Comparison of ENCODE assay signal across 8 cellular contexts in the genomic region with DNA sequence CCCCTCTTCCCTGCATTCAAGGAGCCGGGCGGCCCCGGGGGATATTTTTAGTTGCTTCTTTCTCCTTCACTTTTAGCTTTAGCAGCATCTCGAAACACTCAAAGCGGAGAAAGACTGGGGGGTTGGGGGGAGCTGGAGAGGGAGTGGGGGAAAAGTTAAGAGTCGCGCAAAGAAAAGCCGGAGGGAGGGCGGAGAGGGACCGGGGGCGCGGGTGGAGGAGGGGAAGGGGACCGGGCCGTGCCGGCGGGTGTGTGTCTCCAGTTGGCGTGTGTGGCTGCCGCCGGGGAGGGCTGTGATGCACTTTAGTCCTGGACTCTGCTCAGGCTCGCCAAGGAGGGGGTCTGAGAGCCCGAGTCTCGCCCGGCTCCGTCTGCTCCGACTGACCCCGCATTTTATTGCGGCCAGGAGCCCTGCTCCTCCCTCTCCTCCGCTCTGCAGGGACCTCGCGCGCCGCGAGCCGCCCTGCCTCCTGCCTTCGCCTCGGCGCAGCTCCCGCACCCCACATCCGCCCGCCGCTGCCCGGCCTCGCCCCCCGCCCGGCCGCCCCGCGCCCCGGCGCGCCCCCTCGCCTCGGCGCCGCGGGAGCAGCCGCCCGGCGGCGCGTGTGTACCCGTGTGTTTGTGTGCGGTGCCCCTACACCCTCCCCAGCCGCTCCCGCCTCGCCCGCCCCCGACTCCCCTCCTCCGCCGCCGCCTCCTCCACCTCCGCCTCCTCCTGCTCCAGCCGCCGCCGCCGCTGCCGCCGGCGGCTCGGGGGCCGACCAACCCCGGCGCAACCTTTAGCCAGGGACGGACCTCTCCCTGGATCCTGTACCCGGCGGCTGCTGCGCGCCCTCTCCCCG. TPM values are rescaled to one million over a fixed set of nuclear protein-coding genes. Genes with fewer than 3 reads are reported as not detected.
DNase-seq lines count a peak whose midpoint lies in the region; ATAC-seq and TF ChIP-seq lines count a peak whose summit lies in the region.

No MANE protein-coding gene starts in this region.

- H3K4me1 ChIP-seq in breast epithelium (no peaks in the 10 kb centered on the region), skeletal muscle satellite cell (ENCODE audit: control insufficient read depth, insufficient read depth, low read length) (peaks cover 41% of the 10 kb centered on the region)

- DNase-seq in AG09309 (ENCODE audit: low read depth): no peak
- peak; percentile 63 for DNase-seq in KBM-7
- DNase-seq in UCSD-AML1 (lab: John Stamatoyannopoulos, UW; ENCODE audit: unreplicated experiment): peak; percentile 15
- DNase-seq in breast epithelium (ENCODE audit: low spot score in 2 of 2): peak; percentile 32 to 67
- DNase-seq in iPS-NIHi11 (ENCODE audit: low spot score): peak; percentile 63

- H3K4me2 ChIP-seq in skeletal muscle satellite cell (ENCODE audit: low read length): peak overlapping the region; percentile 85

- H3K9me3 ChIP-seq in breast epithelium (no peaks in the 10 kb centered on the region), skeletal muscle satellite cell (replicated peaks; ENCODE audit: low read length) (no peaks in the 10 kb centered on the region)

- H3K36me3 ChIP-seq in breast epithelium: no peaks in the 10 kb centered on the region
- no peaks in the 10 kb centered on the region for H3K36me3 ChIP-seq in skeletal muscle satellite cell (ENCODE audit: insufficient read depth, low read length)

- in situ Hi-C loops in KBM-7 (cut with MboI; ENCODE audit: low pct_unique_long_range_greater_than_20kb, low sequenced_read_pairs): no loop called here

- intact Hi-C loops in breast epithelium (cut with DNase I; ENCODE audit: low total_unique reads): no loop called here

- H3K9ac ChIP-seq in skeletal muscle satellite cell (ENCODE audit: low read depth, low read length): peak overlapping the region; percentile 86

- no peak for ATAC-seq in GM18520 (IDR thresholded peaks at IDR 0.05; ENCODE audit: unreplicated experiment)

- H3K27me3 ChIP-seq in breast epithelium (no peaks in the 10 kb centered on the region), skeletal muscle satellite cell (ENCODE audit: control insufficient read depth, insufficient read depth, low read length) (no peaks in the 10 kb centered on the region)

- TF ChIP-seq CTCF in AG09309 (IDR thresholded peaks at IDR 0.05; ENCODE audit: control insufficient read depth, insufficient read depth, low read depth, low read length, missing control alignments) (no peak), breast epithelium (IDR thresholded peaks at IDR 0.05) (no peak)

- H3K4me3 ChIP-seq in AG09309 (ENCODE audit: control insufficient read depth, low read depth, low read length) (peak overlapping the region; percentile 91), breast epithelium (peak overlapping the region; percentile 80 to 97 (median 88)), skeletal muscle satellite cell (ENCODE audit: low read length) (peak overlapping the region; percentile 83)

- peak overlapping the region; percentile 95 to 99 for H3K27ac ChIP-seq in breast epithelium

- peak; percentile 55 for TF ChIP-seq POLR2A in GM19193 (IDR thresholded peaks at IDR 0.05; ENCODE audit: extremely low read depth, insufficient read depth, insufficient read length)
- TF ChIP-seq POLR2A in breast epithelium (IDR thresholded peaks at IDR 0.05): no peak

RNA-seq across cellular contexts. Expression of a gene that starts 1.4 kb away (rescaled TPM):
- total RNA-seq in breast epithelium: 10 to 100 TPM; 18.6 to 21.1 (median 19.0) TPM
- 2.5 and 6.1 TPM in 2 replicates for total RNA-seq in skeletal muscle satellite cell (2012; rRNA removed)
